Comparison of ENCODE assay signal across 1 cellular context in the genomic region with DNA sequence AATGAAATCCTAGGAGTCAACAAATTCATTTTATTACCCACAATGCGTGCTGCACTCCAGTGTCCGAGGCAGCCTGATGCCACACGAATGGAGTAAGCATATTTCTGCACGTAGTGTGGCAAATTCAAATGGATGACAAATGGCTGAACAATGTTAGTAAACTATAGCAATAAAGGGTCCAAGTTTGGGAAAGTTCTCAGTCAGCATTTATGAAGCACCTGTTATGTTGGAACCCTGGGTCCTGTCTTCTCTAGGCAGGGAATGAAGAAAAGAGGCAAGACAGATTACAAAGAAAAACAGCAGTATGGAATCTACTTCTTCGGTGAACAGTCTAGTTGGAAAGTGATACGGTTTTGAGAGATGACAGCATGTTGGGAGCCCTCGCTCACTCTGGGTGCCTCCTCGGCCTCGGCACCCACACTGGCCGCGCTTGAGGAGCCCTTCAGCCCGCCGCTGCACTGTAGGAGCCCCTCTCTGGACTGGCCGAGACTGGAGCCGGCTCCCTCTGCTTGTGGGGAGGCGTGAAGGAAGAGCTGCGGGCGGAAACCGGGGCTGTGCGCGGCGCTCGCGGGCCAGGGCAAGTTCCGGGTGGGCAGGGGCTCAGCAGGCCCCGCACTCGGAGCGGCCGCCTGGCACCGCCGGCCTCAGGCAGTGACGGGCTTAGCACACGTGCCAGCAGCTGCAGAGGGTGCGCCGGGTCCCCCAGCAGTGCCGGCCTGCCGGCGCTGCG.
A peak's percentile ranks its signal among the peaks of the same experiment; 100 is the strongest.
TF ChIP-seq lines count a peak whose summit lies in the region.

No MANE protein-coding gene starts in this region.

TF ChIP-seq in K562, 482 proteins besides CTCF, POLR2A, EP300 and RAD21 (continued from another document):
- TF ChIP-seq, protein P1, sequence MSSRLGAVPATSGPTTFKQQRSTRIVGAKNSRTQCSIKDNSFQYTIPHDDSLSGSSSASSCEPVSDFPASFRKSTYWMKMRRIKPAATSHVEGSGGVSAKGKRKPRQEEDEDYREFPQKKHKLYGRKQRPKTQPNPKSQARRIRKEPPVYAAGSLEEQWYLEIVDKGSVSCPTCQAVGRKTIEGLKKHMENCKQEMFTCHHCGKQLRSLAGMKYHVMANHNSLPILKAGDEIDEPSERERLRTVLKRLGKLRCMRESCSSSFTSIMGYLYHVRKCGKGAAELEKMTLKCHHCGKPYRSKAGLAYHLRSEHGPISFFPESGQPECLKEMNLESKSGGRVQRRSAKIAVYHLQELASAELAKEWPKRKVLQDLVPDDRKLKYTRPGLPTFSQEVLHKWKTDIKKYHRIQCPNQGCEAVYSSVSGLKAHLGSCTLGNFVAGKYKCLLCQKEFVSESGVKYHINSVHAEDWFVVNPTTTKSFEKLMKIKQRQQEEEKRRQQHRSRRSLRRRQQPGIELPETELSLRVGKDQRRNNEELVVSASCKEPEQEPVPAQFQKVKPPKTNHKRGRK (tag; IDR thresholded peaks at IDR 0.05), result no peak
- no peak for TF ChIP-seq RBM22 (IDR thresholded peaks at IDR 0.05; ENCODE audit: low read depth, low read length, poor library complexity, severe bottlenecking)
- TF ChIP-seq NFE2L1 (tag; IDR thresholded peaks at IDR 0.05; ENCODE audit: borderline replicate concordance, low read depth), result no peak
- TF ChIP-seq ZNF780A (CRISPR knock-in tag; IDR thresholded peaks at IDR 0.05), result no peak
- TF ChIP-seq CHD2 (IDR thresholded peaks at IDR 0.05; ENCODE audit: low read depth, low read length), result no peak
- TF ChIP-seq, protein P2, sequence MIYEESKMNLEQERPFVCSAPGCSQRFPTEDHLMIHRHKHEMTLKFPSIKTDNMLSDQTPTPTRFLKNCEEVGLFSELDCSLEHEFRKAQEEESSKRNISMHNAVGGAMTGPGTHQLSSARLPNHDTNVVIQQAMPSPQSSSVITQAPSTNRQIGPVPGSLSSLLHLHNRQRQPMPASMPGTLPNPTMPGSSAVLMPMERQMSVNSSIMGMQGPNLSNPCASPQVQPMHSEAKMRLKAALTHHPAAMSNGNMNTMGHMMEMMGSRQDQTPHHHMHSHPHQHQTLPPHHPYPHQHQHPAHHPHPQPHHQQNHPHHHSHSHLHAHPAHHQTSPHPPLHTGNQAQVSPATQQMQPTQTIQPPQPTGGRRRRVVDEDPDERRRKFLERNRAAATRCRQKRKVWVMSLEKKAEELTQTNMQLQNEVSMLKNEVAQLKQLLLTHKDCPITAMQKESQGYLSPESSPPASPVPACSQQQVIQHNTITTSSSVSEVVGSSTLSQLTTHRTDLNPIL (CRISPR knock-in tag; IDR thresholded peaks at IDR 0.05), result no peak
- TF ChIP-seq POLR2G (IDR thresholded peaks at IDR 0.05; ENCODE audit: low read depth, low read length), result peak; percentile 32; the same call in 1 of the 2 replicates
- TF ChIP-seq GATAD2B (IDR thresholded peaks at IDR 0.05; ENCODE audit: borderline replicate concordance), result no peak
- TF ChIP-seq KLF13 (tag; IDR thresholded peaks at IDR 0.05; ENCODE audit: borderline replicate concordance, low read depth), result no peak
- TF ChIP-seq ZNF134 (CRISPR knock-in tag; conservative IDR thresholded peaks at IDR 0.05), result no peak
- TF ChIP-seq ZNF23 (CRISPR knock-in tag; IDR thresholded peaks at IDR 0.05), result no peak
- TF ChIP-seq SMARCE1 (IDR thresholded peaks at IDR 0.05), result no peak
- no peak for TF ChIP-seq SMAD3 (CRISPR knock-in tag; conservative IDR thresholded peaks at IDR 0.05)
- 0 out of 2 replicates have a peak, but pooled peaks have one; percentile 19 for TF ChIP-seq HLTF (IDR thresholded peaks at IDR 0.05)
- peak; percentile 83 for TF ChIP-seq ZNF316 (IDR thresholded peaks at IDR 0.05)
- TF ChIP-seq TAF7 (tag; IDR thresholded peaks at IDR 0.05), result no peak
- TF ChIP-seq HIVEP1 (CRISPR knock-in tag; IDR thresholded peaks at IDR 0.05), result no peak
- TF ChIP-seq, protein P3, sequence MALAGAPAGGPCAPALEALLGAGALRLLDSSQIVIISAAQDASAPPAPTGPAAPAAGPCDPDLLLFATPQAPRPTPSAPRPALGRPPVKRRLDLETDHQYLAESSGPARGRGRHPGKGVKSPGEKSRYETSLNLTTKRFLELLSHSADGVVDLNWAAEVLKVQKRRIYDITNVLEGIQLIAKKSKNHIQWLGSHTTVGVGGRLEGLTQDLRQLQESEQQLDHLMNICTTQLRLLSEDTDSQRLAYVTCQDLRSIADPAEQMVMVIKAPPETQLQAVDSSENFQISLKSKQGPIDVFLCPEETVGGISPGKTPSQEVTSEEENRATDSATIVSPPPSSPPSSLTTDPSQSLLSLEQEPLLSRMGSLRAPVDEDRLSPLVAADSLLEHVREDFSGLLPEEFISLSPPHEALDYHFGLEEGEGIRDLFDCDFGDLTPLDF (CRISPR knock-in tag; IDR thresholded peaks at IDR 0.05), result no peak
- TF ChIP-seq SMAD4 (CRISPR knock-in tag; conservative IDR thresholded peaks at IDR 0.05), result no peak
- no peak for TF ChIP-seq ZFPM2 (CRISPR knock-in tag; IDR thresholded peaks at IDR 0.05)
- TF ChIP-seq, protein P4, sequence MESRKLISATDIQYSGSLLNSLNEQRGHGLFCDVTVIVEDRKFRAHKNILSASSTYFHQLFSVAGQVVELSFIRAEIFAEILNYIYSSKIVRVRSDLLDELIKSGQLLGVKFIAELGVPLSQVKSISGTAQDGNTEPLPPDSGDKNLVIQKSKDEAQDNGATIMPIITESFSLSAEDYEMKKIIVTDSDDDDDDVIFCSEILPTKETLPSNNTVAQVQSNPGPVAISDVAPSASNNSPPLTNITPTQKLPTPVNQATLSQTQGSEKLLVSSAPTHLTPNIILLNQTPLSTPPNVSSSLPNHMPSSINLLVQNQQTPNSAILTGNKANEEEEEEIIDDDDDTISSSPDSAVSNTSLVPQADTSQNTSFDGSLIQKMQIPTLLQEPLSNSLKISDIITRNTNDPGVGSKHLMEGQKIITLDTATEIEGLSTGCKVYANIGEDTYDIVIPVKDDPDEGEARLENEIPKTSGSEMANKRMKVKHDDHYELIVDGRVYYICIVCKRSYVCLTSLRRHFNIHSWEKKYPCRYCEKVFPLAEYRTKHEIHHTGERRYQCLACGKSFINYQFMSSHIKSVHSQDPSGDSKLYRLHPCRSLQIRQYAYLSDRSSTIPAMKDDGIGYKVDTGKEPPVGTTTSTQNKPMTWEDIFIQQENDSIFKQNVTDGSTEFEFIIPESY (CRISPR knock-in tag; IDR thresholded peaks at IDR 0.05), result peak; percentile 82
- TF ChIP-seq IRF2 (CRISPR knock-in tag; IDR thresholded peaks at IDR 0.05), result no peak
- no peak for TF ChIP-seq SIN3A (IDR thresholded peaks at IDR 0.05; ENCODE audit: borderline replicate concordance in 2 of 2, control insufficient read depth in 1 of 2, low read depth in 2 of 2, low read length in 2 of 2)
- no peak for TF ChIP-seq ZBED1 (IDR thresholded peaks at IDR 0.05)
- no peak for TF ChIP-seq ZNF717 (CRISPR knock-in tag; IDR thresholded peaks at IDR 0.05)
- TF ChIP-seq MED1 (CRISPR knock-in tag; IDR thresholded peaks at IDR 0.05; ENCODE audit: borderline replicate concordance), result no peak
